In genomic region chr3:14154895-14155432, GRCh38 we compare ENCODE assay signal across 16 cellular contexts. TPM values are rescaled to one million over a fixed set of nuclear protein-coding genes. Genes with fewer than 3 reads are reported as not detected.
DNase-seq lines count a peak whose midpoint lies in the region; ATAC-seq and TF ChIP-seq lines count a peak whose summit lies in the region.
"Had no signal": no experiment of that assay in that cellular context is flagged by ENCODE, and none has a peak within 500 bp of the region (broad histone marks: within the 10 kb centered on the region; RNA-seq: fewer than 3 reads in every experiment).

No MANE protein-coding gene starts in this region.

- H3K36me3 ChIP-seq in neutrophil = peaks cover 77% of the 10 kb centered on the region
- peaks cover 3% of the 10 kb centered on the region for H3K36me3 ChIP-seq in Caco-2 (ENCODE audit: control insufficient read depth, insufficient read depth, low read length)

- no peaks in the 10 kb centered on the region for H3K79me1 ChIP-seq in H9 (ENCODE audit: insufficient read depth, low read depth, low read length, poor library complexity, severe bottlenecking)

- H3K4me1 Mint-ChIP-seq in activated T-cell treated with anti-CD3 and anti-CD28 coated beads, Interleukin-2, amount 50 U/mL, for 24 hours (ENCODE audit: low read depth) = peaks cover 9% of the 10 kb centered on the region
- peaks cover 0 to 5% of the 10 kb centered on the region in 2 experiments; a peak in 1 of 4 replicates for H3K4me1 Mint-ChIP-seq in H9
- H3K4me1 Mint-ChIP-seq in WTC11 = no peaks in the 10 kb centered on the region; the same call in 1 of the 2 replicates
- H3K4me1 Mint-ChIP-seq in Caco-2 (ENCODE audit: low read depth, unreplicated experiment) = no peaks in the 10 kb centered on the region

- no peak overlapping the region for H3T11ph ChIP-seq in H9 (ENCODE audit: low read length)

- POLR2A ChIA-PET in WTC11 (lab: Charles Lee) (no interaction called here), Caco-2 (lab: Charles Lee) (no interaction called here)

- H3K4me1 ChIP-seq in H9 (ENCODE audit: insufficient read depth, low read length) = no peaks in the 10 kb centered on the region
- no peaks in the 10 kb centered on the region for H3K4me1 ChIP-seq in neutrophil (ENCODE audit: control insufficient read depth in 1 of 2, insufficient read depth in 1 of 2, low read depth in 1 of 2, low read length in 1 of 2)
- no peaks in the 10 kb centered on the region for H3K4me1 ChIP-seq in Caco-2
- H3K4me1 ChIP-seq: A549 had no signal

- no peak overlapping the region for H2BK5ac ChIP-seq in H9 (ENCODE audit: insufficient read length, low read length)

- ATAC-seq in WTC11 (no peak), HG02973 (IDR thresholded peaks at IDR 0.05; ENCODE audit: unreplicated experiment) (no peak)
- ATAC-seq: A549 had no signal

- no peak overlapping the region for H4K5ac ChIP-seq in H9 (ENCODE audit: insufficient read length, low read depth, low read length)

- no peak overlapping the region for H2BK120ac ChIP-seq in H9 (ENCODE audit: low read depth, low read length, poor library complexity, severe bottlenecking)

- no peaks in the 10 kb centered on the region for H3K27me3 Mint-ChIP-seq in activated T-cell treated with anti-CD3 and anti-CD28 coated beads, Interleukin-2, amount 50 U/mL, for 24 hours
- no peaks in the 10 kb centered on the region for H3K27me3 Mint-ChIP-seq in H9 (ENCODE audit: low read depth)
- H3K27me3 Mint-ChIP-seq in WTC11 (ENCODE audit: low read depth) = no peaks in the 10 kb centered on the region
- H3K27me3 Mint-ChIP-seq in Caco-2 (ENCODE audit: insufficient read depth, unreplicated experiment) = no peaks in the 10 kb centered on the region
- H3K27me3 Mint-ChIP-seq: CD4-positive, alpha-beta T cell had no signal

- no peak overlapping the region for H2BK20ac ChIP-seq in H9 (ENCODE audit: low read depth, low read length, poor library complexity, severe bottlenecking)

- intact Hi-C loops in Caco-2 (cut with micrococcal nuclease; ENCODE audit: unreplicated experiment) = no loop called here

- no peak overlapping the region for H2AK5ac ChIP-seq in H9 (ENCODE audit: insufficient read length, low read length)

- H3K9me3 ChIP-seq in H9 (ENCODE audit: control insufficient read depth, low read depth, low read length) (no peaks in the 10 kb centered on the region), neutrophil (no peaks in the 10 kb centered on the region), Caco-2 (no peaks in the 10 kb centered on the region)
- H3K9me3 ChIP-seq: A549 had no signal

- H4K20me1 ChIP-seq in H9 (ENCODE audit: control insufficient read depth, insufficient read depth, insufficient read length) = no peaks in the 10 kb centered on the region

- no peaks in the 10 kb centered on the region for H3K79me2 ChIP-seq in H9 (ENCODE audit: insufficient read depth, low read length)

- DNase-seq in activated T-cell treated with anti-CD3 and anti-CD28 coated beads, Interleukin-2, amount 50 U/mL, for 24 hours = no peak
- no peak for DNase-seq in activated T-cell treated with anti-CD3 and anti-CD28 coated beads, Interleukin-2, amount 50 U/mL, for 48 hours
- DNase-seq in H9 (peak; percentile 19), WTC11 (ENCODE audit: low spot score) (no peak), NCI-H2107 treated with DMSO at 0.1 percent for 48 hours (lab: John Stamatoyannopoulos, UW; ENCODE audit: unreplicated experiment) (no peak), Caco-2 (no peak)
- DNase-seq: CD4-positive, alpha-beta T cell; GF-D8; NCI-H1105; NCI-H1694 treated with DMSO at 0.1 percent for 48 hours; NCI-H446 treated with DMSO at 0.1 percent for 48 hours; NCI-H774; SIG-M5 had no signal

- CTCF ChIA-PET in WTC11 (lab: Charles Lee) = interaction anchor here (0.9 kb wide), 1 partner anchor 10 kb away, joined by 4 read pairs; no protein-coding TSS in a partner anchor
- CTCF ChIA-PET in Caco-2 (lab: Charles Lee) = no interaction called here

- no peak overlapping the region for H2AFZ ChIP-seq in H9 (ENCODE audit: low read length)

- H3K23ac ChIP-seq in H9 (ENCODE audit: insufficient read length, low read depth, low read length) = no peak overlapping the region

- H3K27me3 ChIP-seq in H9 (ENCODE audit: insufficient read depth, low read length) = no peaks in the 10 kb centered on the region
- no peaks in the 10 kb centered on the region for H3K27me3 ChIP-seq in neutrophil
- H3K27me3 ChIP-seq in Caco-2 (replicated peaks; ENCODE audit: control insufficient read depth, insufficient read depth, low read length) = no peaks in the 10 kb centered on the region

- H3K36me3 Mint-ChIP-seq in activated T-cell treated with anti-CD3 and anti-CD28 coated beads, Interleukin-2, amount 50 U/mL, for 24 hours (ENCODE audit: low read depth) = peaks cover 92% of the 10 kb centered on the region
- H3K36me3 Mint-ChIP-seq in H9 (ENCODE audit: insufficient read depth in 1 of 3, low read depth in 3 of 3) = peaks cover 24 to 76% (median 72%) of the 10 kb centered on the region in 3 experiments; a peak in 6 of 7 replicates
- H3K36me3 Mint-ChIP-seq in WTC11 = peaks cover 46% of the 10 kb centered on the region
- peaks cover 63% of the 10 kb centered on the region for H3K36me3 Mint-ChIP-seq in Caco-2 (ENCODE audit: insufficient read depth, unreplicated experiment)

- no peak overlapping the region for H4K8ac ChIP-seq in H9 (replicated peaks; ENCODE audit: insufficient read length, low read depth, low read length)

- no TSS peak for BruUV-seq in Caco-2 (replicated peaks; lab: Mats Ljungman, UMichigan)

- no peak overlapping the region for H3K9ac ChIP-seq in H9 (ENCODE audit: extremely low read depth, insufficient read length, low read length)

- no peaks in the 10 kb centered on the region for H3K9me3 Mint-ChIP-seq in activated T-cell treated with anti-CD3 and anti-CD28 coated beads, Interleukin-2, amount 50 U/mL, for 24 hours
- no peaks in the 10 kb centered on the region for H3K9me3 Mint-ChIP-seq in H9
- no peaks in the 10 kb centered on the region for H3K9me3 Mint-ChIP-seq in WTC11
- H3K9me3 Mint-ChIP-seq in Caco-2 (ENCODE audit: unreplicated experiment) = no peaks in the 10 kb centered on the region
- H3K9me3 Mint-ChIP-seq: CD4-positive, alpha-beta T cell had no signal

- no peaks in the 10 kb centered on the region for H3K23me2 ChIP-seq in H9 (ENCODE audit: insufficient read length, low read depth, low read length, poor library complexity, severe bottlenecking)

- no peak overlapping the region for H3K4ac ChIP-seq in H9 (ENCODE audit: low read depth, low read length)

- H4K91ac ChIP-seq in H9 (ENCODE audit: insufficient read length, low read depth, low read length) = no peak overlapping the region

- H3K4me3 Mint-ChIP-seq in activated T-cell treated with anti-CD3 and anti-CD28 coated beads, Interleukin-2, amount 50 U/mL, for 24 hours = no peak overlapping the region
- H3K4me3 Mint-ChIP-seq in H9 (no peak overlapping the region), WTC11 (no peak overlapping the region), Caco-2 (ENCODE audit: unreplicated experiment) (no peak overlapping the region)
- H3K4me3 Mint-ChIP-seq: CD4-positive, alpha-beta T cell had no signal

- TF ChIP-seq CTCF in H9 (conservative IDR thresholded peaks at IDR 0.05) = no peak
- no peak for TF ChIP-seq CTCF in WTC11 (IDR thresholded peaks at IDR 0.05)
- no peak for TF ChIP-seq CTCF in neutrophil (IDR thresholded peaks at IDR 0.05)
- no peak for TF ChIP-seq CTCF in Caco-2 (IDR thresholded peaks at IDR 0.05; ENCODE audit: insufficient read depth in 1 of 2, low read depth in 1 of 2, low read length in 1 of 2, severe bottlenecking in 1 of 2, unreplicated experiment in 1 of 2)

- no peak overlapping the region for H3K56ac ChIP-seq in H9 (ENCODE audit: insufficient read length, low read depth, low read length)

- no peak overlapping the region for H2BK12ac ChIP-seq in H9 (ENCODE audit: insufficient read length, low read depth, low read length)

- H3K18ac ChIP-seq in H9 (ENCODE audit: insufficient read length, low read depth, low read length) = no peak overlapping the region

- no peak overlapping the region for H2BK15ac ChIP-seq in H9 (ENCODE audit: low read depth, low read length)

- peak overlapping the region; percentile 37 for H3K27ac Mint-ChIP-seq in activated T-cell treated with anti-CD3 and anti-CD28 coated beads, Interleukin-2, amount 50 U/mL, for 24 hours
- H3K27ac Mint-ChIP-seq in H9 (no peak overlapping the region), WTC11 (no peak overlapping the region), Caco-2 (ENCODE audit: unreplicated experiment) (no peak overlapping the region)
- H3K27ac Mint-ChIP-seq: CD4-positive, alpha-beta T cell had no signal

- H3K4me2 ChIP-seq in H9 (ENCODE audit: insufficient read depth, insufficient read length, low read length) = no peak overlapping the region
- H3K4me2 ChIP-seq: A549 had no signal

- H3K27ac ChIP-seq in H9 (ENCODE audit: insufficient read length, low read depth, low read length) = no peak overlapping the region
- H3K27ac ChIP-seq in neutrophil = peak overlapping the region; percentile 47
- H3K27ac ChIP-seq: A549 had no signal

- H3K4me3 ChIP-seq in neutrophil (ENCODE audit: low read depth in 1 of 2, low read length in 1 of 2) = no peak overlapping the region
- H3K4me3 ChIP-seq in Caco-2 (ENCODE audit: low read depth, low read length) = no peak overlapping the region
- H3K4me3 ChIP-seq: A549 had no signal

- WGBS in H9 (ENCODE audit: extremely low coverage, insufficient read length, low lambda C conversion rate) = no CpG with 5 or more reads among the region's 7 CpGs

- H3K14ac ChIP-seq in H9 (ENCODE audit: insufficient read depth, low read length) = no peak overlapping the region

TF ChIP-seq in WTC11, 78 proteins besides CTCF, POLR2A, EP300 and RAD21:
- TF ChIP-seq ZBTB21 (CRISPR knock-in tag; IDR thresholded peaks at IDR 0.05; ENCODE audit: borderline replicate concordance) (no peak), ZNF423 (CRISPR knock-in tag; IDR thresholded peaks at IDR 0.05) (peak; percentile 25; the same call in 1 of the 2 replicates), ZNF671 (CRISPR knock-in tag; IDR thresholded peaks at IDR 0.05) (no peak)

RNA-seq across cellular contexts. Expression of gene XPC, which starts 23.4 kb away (rescaled TPM):
- total RNA-seq in H9 (2021) (25.6 and 30.3 TPM in 2 replicates), WTC11 (2021) (31.7 to 34.9 TPM (median 32.6 TPM) in 3 replicates), Caco-2 (2022) (31.0 and 33.1 TPM in 2 replicates)

RNA-seq across cellular contexts. Expression of gene LSM3, which starts 23.7 kb away (rescaled TPM):
- 23.5 and 24.4 TPM in 2 replicates for total RNA-seq in H9 (2021)
- 17.7 to 21.4 TPM (median 17.8 TPM) in 3 replicates for total RNA-seq in WTC11 (2021)
- total RNA-seq in Caco-2 (2022) = 19.1 and 20.5 TPM in 2 replicates

RNA-seq across cellular contexts. Expression of gene TMEM43, which starts 30.1 kb away (rescaled TPM):
- total RNA-seq in H9 (2021) = 35.8 and 36.7 TPM in 2 replicates
- total RNA-seq in WTC11 (2021) = 23.9 to 27.7 TPM (median 24.1 TPM) in 3 replicates
- total RNA-seq in Caco-2 (2022) = 33.0 and 35.2 TPM in 2 replicates

RNA-seq across cellular contexts. Expression of gene CHCHD4, which starts 30.3 kb away (rescaled TPM):
- total RNA-seq in H9 (2021) = 13.3 and 13.7 TPM in 2 replicates
- 20.9 to 27.5 TPM (median 21.4 TPM) in 3 replicates for total RNA-seq in WTC11 (2021)
- total RNA-seq in Caco-2 (2022) = 15.3 and 15.9 TPM in 2 replicates
